7 cellular contexts compared by ENCODE assay signal in genomic region chr21:16587141-16587570, GRCh38.
DNase-seq lines count a peak whose midpoint lies in the region; ATAC-seq and TF ChIP-seq lines count a peak whose summit lies in the region.

No MANE protein-coding gene starts in this region.

- DNase-seq in NB4 (ENCODE audit: low read depth) (peak; percentile 9), body of pancreas (peak; percentile 64 to 90 (median 74)), left kidney (ENCODE audit: low read depth, low spot score) (peak; percentile 29)
- no peak for DNase-seq in activated naive CD4-positive, alpha-beta T cell treated with Interleukin-2 at 50 U/mL for 16 hours
- no peak for DNase-seq in activated T-cell treated with anti-CD3 and anti-CD28 coated beads, Interleukin-2, amount 50 U/mL, for 1 hour

- TF ChIP-seq POLR2A in NB4 (IDR thresholded peaks at IDR 0.05; ENCODE audit: extremely low read depth, insufficient read length) (no peak), body of pancreas (IDR thresholded peaks at IDR 0.05) (no peak)

- H3K4me3 ChIP-seq in NB4 (ENCODE audit: low read depth, low read length) = no peak overlapping the region
- no peak overlapping the region for H3K4me3 ChIP-seq in body of pancreas
- peak overlapping the region; percentile 15 for H3K4me3 ChIP-seq in urinary bladder (ENCODE audit: low read depth, low read length)

- H3K27ac ChIP-seq in body of pancreas = peak overlapping the region; percentile 45 to 61 (median 58)
- no peak overlapping the region for H3K27ac ChIP-seq in urinary bladder (ENCODE audit: low read depth)

- 16 to 17% methylated on average over 5 of the region's 5 CpGs for WGBS in body of pancreas, 2 donors
- 27% methylated on average over 5 of the region's 5 CpGs for WGBS in urinary bladder

- TF ChIP-seq CTCF in NB4 (IDR thresholded peaks at IDR 0.05; ENCODE audit: low read depth, low read length) (no peak), body of pancreas (IDR thresholded peaks at IDR 0.05) (no peak)

- no peaks in the 10 kb centered on the region for H3K27me3 ChIP-seq in body of pancreas

- ATAC-seq in body of pancreas = peak; percentile 84
- ATAC-seq in GM21390 (IDR thresholded peaks at IDR 0.05; ENCODE audit: unreplicated experiment) = no peak

- H3K4me1 ChIP-seq in body of pancreas = peaks cover 15% of the 10 kb centered on the region
- H3K4me1 ChIP-seq in urinary bladder (ENCODE audit: insufficient read depth) = no peaks in the 10 kb centered on the region

- H3K36me3 ChIP-seq in body of pancreas (replicated peaks in 1 of 2; ENCODE audit: insufficient read depth in 1 of 2, low read depth in 2 of 2) (no peaks in the 10 kb centered on the region), urinary bladder (ENCODE audit: insufficient read depth) (no peaks in the 10 kb centered on the region)

- intact Hi-C loops in body of pancreas (cut with DNase I) = no loop called here

- H3K9me3 ChIP-seq in body of pancreas = no peaks in the 10 kb centered on the region

Comparison
In these comparisons a context has a peak if more than half of its experiments do, and no peak if none do; other contexts are left out.
1. DNase-seq: peak in NB4 (single experiment), body of pancreas (4 of 4) and left kidney (single experiment); none in activated naive CD4-positive, alpha-beta T cell treated with Interleukin-2 at 50 U/mL for 16 hours (single experiment) and activated T-cell treated with anti-CD3 and anti-CD28 coated beads, Interleukin-2, amount 50 U/mL, for 1 hour (single experiment).